In the genomic region with DNA sequence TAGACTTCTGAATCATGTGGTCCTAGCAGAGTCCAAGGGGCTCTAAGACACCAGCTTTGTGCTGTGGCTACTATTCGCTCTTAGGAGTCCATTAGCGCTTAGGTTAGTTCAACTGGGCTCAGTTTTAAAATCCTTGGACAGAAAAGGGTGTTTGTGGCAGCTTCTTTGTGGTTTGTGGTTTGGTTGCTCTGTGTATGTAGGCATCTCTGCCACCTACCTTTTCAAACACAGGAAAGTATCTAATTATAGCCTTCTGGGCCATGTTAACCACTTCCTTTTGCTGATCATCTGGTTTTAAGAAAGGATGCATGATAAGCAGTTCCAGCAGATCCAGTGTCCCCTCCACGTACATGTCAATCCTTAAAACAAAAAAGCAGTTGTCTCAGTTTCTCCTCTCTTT, we compare ENCODE assay signal across 8 cellular contexts. TPM values are rescaled to one million over a fixed set of nuclear protein-coding genes. Genes with fewer than 3 reads are reported as not detected.
DNase-seq lines count a peak whose midpoint lies in the region; ATAC-seq lines count a peak whose summit lies in the region.

No MANE protein-coding gene starts in this region.

- H3K36me3 ChIP-seq in CD4-positive, alpha-beta memory T cell (ENCODE audit: insufficient read depth, low read length) = no peaks in the 10 kb centered on the region

- H3K4me3 Mint-ChIP-seq in CD4-positive, alpha-beta memory T cell = peak overlapping the region; percentile 18 to 85 (median 78)
- H3K4me3 Mint-ChIP-seq in activated naive CD8-positive, alpha-beta T cell = peak overlapping the region; percentile 69

- POLR2A ChIA-PET in CD4-positive, alpha-beta memory T cell (lab: Charles Lee; ENCODE audit: partially characterized antibody) = interaction anchor here (2.2 kb wide), 1 partner anchor 11 kb away, joined by 14 read pairs; a partner anchor contains a TSS

- CTCF ChIA-PET in CD4-positive, alpha-beta memory T cell (lab: Charles Lee; ENCODE audit: partially characterized antibody) = interaction anchor here (0.5 to 7.8 kb wide), 4 partner anchors 11 to 672 kb away, joined by 3 to 49 read pairs (median 4); a partner anchor contains a TSS

- H3K9me3 ChIP-seq in CD4-positive, alpha-beta memory T cell (ENCODE audit: control insufficient read depth in 1 of 2, low read length in 2 of 2) = no peaks in the 10 kb centered on the region

- ATAC-seq in GM21360 (IDR thresholded peaks at IDR 0.05; ENCODE audit: unreplicated experiment) (peak; percentile 63), left ventricle myocardium superior (no peak)

- no peak overlapping the region for H3K27ac ChIP-seq in CD4-positive, alpha-beta memory T cell (ENCODE audit: low read depth, low read length)

- H3K4me1 Mint-ChIP-seq in CD4-positive, alpha-beta memory T cell = peaks cover 31 to 40% (median 34%) of the 10 kb centered on the region in 4 donors
- peaks cover 46% of the 10 kb centered on the region for H3K4me1 Mint-ChIP-seq in activated naive CD8-positive, alpha-beta T cell (ENCODE audit: low read depth)

- peaks cover 5 to 20% of the 10 kb centered on the region in 2 donors for H3K27me3 Mint-ChIP-seq in CD4-positive, alpha-beta memory T cell
- H3K27me3 Mint-ChIP-seq in activated naive CD8-positive, alpha-beta T cell = peaks cover 16% of the 10 kb centered on the region

- H3K27ac Mint-ChIP-seq in CD4-positive, alpha-beta memory T cell = peak overlapping the region in 4 of 7 donors; percentile 37 to 86 (median 59)
- H3K27ac Mint-ChIP-seq in activated naive CD8-positive, alpha-beta T cell = peak overlapping the region; percentile 10

- H3K36me3 Mint-ChIP-seq in CD4-positive, alpha-beta memory T cell = no peaks in the 10 kb centered on the region
- no peaks in the 10 kb centered on the region for H3K36me3 Mint-ChIP-seq in activated naive CD8-positive, alpha-beta T cell

- H3K4me3 ChIP-seq in CD4-positive, alpha-beta memory T cell (ENCODE audit: low read length in 2 of 2) = peak overlapping the region; percentile 9 to 11

- peak; percentile 70 to 81 (median 76) for DNase-seq in CD4-positive, alpha-beta memory T cell
- DNase-seq in HT-29 (ENCODE audit: low spot score) (peak; percentile 31), OCI-M2 (lab: John Stamatoyannopoulos, UW; ENCODE audit: unreplicated experiment) (no peak), DMS53 (lab: John Stamatoyannopoulos, UW) (no peak), left ventricle myocardium superior (no peak), NCI-H82 treated with DMSO at 0.1 percent for 48 hours (lab: John Stamatoyannopoulos, UW; ENCODE audit: unreplicated experiment) (no peak)

- no peaks in the 10 kb centered on the region for H3K27me3 ChIP-seq in CD4-positive, alpha-beta memory T cell (ENCODE audit: insufficient read depth, low read length)

- peaks cover 31% of the 10 kb centered on the region for H3K4me1 ChIP-seq in CD4-positive, alpha-beta memory T cell (ENCODE audit: insufficient read depth, low read length)

- peaks cover 0 to 3% (median 0%) of the 10 kb centered on the region in 8 donors for H3K9me3 Mint-ChIP-seq in CD4-positive, alpha-beta memory T cell
- H3K9me3 Mint-ChIP-seq in activated naive CD8-positive, alpha-beta T cell (ENCODE audit: low read depth) = no peaks in the 10 kb centered on the region

- intact Hi-C loops in CD4-positive, alpha-beta memory T cell (cut with micrococcal nuclease) = loop anchor here (1.0 to 2.0 kb wide), 2 partner anchors 11 to 101 kb away; a partner anchor contains a TSS
- intact Hi-C loops in left ventricle myocardium superior (cut with micrococcal nuclease) = no loop called here

RNA-seq across cellular contexts. Expression of a gene that starts 10.8 kb away (rescaled TPM):
- not detected for total RNA-seq in CD4-positive, alpha-beta memory T cell
- polyA plus RNA-seq in CD4-positive, alpha-beta memory T cell = 1 to 10 TPM in 1 of 2 donors, under 1 TPM in 1; 0.57 to 1.7 TPM
- 4.1 and 5.4 TPM in 2 replicates for total RNA-seq in HT-29 (2014; rRNA removed; shearing (Covaris generic))
- 8.0 TPM for total RNA-seq in left ventricle myocardium superior

Comparison
In these comparisons a context has a peak if more than half of its experiments do, and no peak if none do; other contexts are left out.
1. DNase-seq: peak in CD4-positive, alpha-beta memory T cell (5 of 5) and HT-29 (single experiment); none in OCI-M2 (single experiment), DMS53 (single experiment), left ventricle myocardium superior (single experiment) and NCI-H82 treated with DMSO at 0.1 percent for 48 hours (single experiment).